In genomic region chr1:76054357-76054756, GRCh38 we compare ENCODE assay signal across 21 cellular contexts. TPM values are rescaled to one million over a fixed set of nuclear protein-coding genes. Genes with fewer than 3 reads are reported as not detected.
DNase-seq lines count a peak whose midpoint lies in the region; ATAC-seq, FAIRE-seq and TF ChIP-seq lines count a peak whose summit lies in the region.
"Had no signal": no experiment of that assay in that cellular context is flagged by ENCODE, and none has a peak within 500 bp of the region (broad histone marks: within the 10 kb centered on the region; RNA-seq: fewer than 3 reads in every experiment).

No MANE protein-coding gene starts in this region.

- ATAC-seq in SK-N-SH treated with all-trans-retinoic acid at 6 μM for 48 hours, result peak; percentile 76
- no peak for ATAC-seq in HG03457 (IDR thresholded peaks at IDR 0.05; ENCODE audit: unreplicated experiment)
- ATAC-seq in right cardiac atrium, result no peak
- no peak for ATAC-seq in pancreas
- ATAC-seq: CD8-positive, alpha-beta T cell had no signal

- H3K27me3 ChIP-seq in H9 (ENCODE audit: insufficient read depth, low read length) (no peaks in the 10 kb centered on the region), right cardiac atrium (ENCODE audit: control insufficient read depth, insufficient read depth) (no peaks in the 10 kb centered on the region), pancreas (no peaks in the 10 kb centered on the region)

- H2BK120ac ChIP-seq in H9 (ENCODE audit: low read depth, low read length, poor library complexity, severe bottlenecking), result no peak overlapping the region

- no peak overlapping the region for H3K14ac ChIP-seq in H9 (ENCODE audit: insufficient read depth, low read length)

- no peaks in the 10 kb centered on the region for H3K23me2 ChIP-seq in H9 (ENCODE audit: insufficient read length, low read depth, low read length, poor library complexity, severe bottlenecking)

- H3T11ph ChIP-seq in H9 (ENCODE audit: low read length), result no peak overlapping the region

- H3K27ac Mint-ChIP-seq in H9, result peak overlapping the region in 2 of 3 experiments; percentile 93 to 97; a peak in 1 of 7 replicates
- H3K27ac Mint-ChIP-seq in mesothelial cell of epicardium, result peak overlapping the region; percentile 82
- H3K27ac Mint-ChIP-seq: CD4-positive, CD25-positive, alpha-beta regulatory T cell; CD8-positive, alpha-beta T cell had no signal

- H3K4me3 Mint-ChIP-seq in H9 (no peak overlapping the region), mesothelial cell of epicardium (no peak overlapping the region)
- H3K4me3 Mint-ChIP-seq: CD4-positive, CD25-positive, alpha-beta regulatory T cell; CD8-positive, alpha-beta T cell had no signal

- H3K27ac ChIP-seq in H9 (ENCODE audit: insufficient read length, low read depth, low read length), result no peak overlapping the region
- no peak overlapping the region for H3K27ac ChIP-seq in right cardiac atrium (ENCODE audit: low read length)
- no peak overlapping the region for H3K27ac ChIP-seq in pancreas
- H3K27ac ChIP-seq: BLaER1, C4-2B had no signal

- H3K56ac ChIP-seq in H9 (ENCODE audit: insufficient read length, low read depth, low read length), result no peak overlapping the region

- no peaks in the 10 kb centered on the region for H4K20me1 ChIP-seq in H9 (ENCODE audit: control insufficient read depth, insufficient read depth, insufficient read length)
- H4K20me1 ChIP-seq: BLaER1 had no signal

- H2BK12ac ChIP-seq in H9 (ENCODE audit: insufficient read length, low read depth, low read length), result no peak overlapping the region

- no peak overlapping the region for H3K4me2 ChIP-seq in H9 (ENCODE audit: insufficient read depth, insufficient read length, low read length)

- no peaks in the 10 kb centered on the region for H3K79me1 ChIP-seq in H9 (ENCODE audit: insufficient read depth, low read depth, low read length, poor library complexity, severe bottlenecking)

- H3K9me3 Mint-ChIP-seq in H9, result no peaks in the 10 kb centered on the region; a peak in 2 of 5 replicates
- H3K9me3 Mint-ChIP-seq in mesothelial cell of epicardium, result peaks cover 7% of the 10 kb centered on the region
- H3K9me3 Mint-ChIP-seq: CD8-positive, alpha-beta T cell had no signal

- H3K4me3 ChIP-seq in right cardiac atrium (ENCODE audit: low read length), result no peak overlapping the region
- no peak overlapping the region for H3K4me3 ChIP-seq in pancreas
- H3K4me3 ChIP-seq: BLaER1 had no signal

- H3K4me1 ChIP-seq in H9 (ENCODE audit: insufficient read depth, low read length) (peaks cover 11% of the 10 kb centered on the region), right cardiac atrium (ENCODE audit: control insufficient read depth, insufficient read depth, low read length) (no peaks in the 10 kb centered on the region), pancreas (no peaks in the 10 kb centered on the region)
- H3K4me1 ChIP-seq: Caco-2 had no signal

- no peak overlapping the region for H2BK15ac ChIP-seq in H9 (ENCODE audit: low read depth, low read length)

- H3K79me2 ChIP-seq in H9 (ENCODE audit: insufficient read depth, low read length), result no peaks in the 10 kb centered on the region

- no peak overlapping the region for H4K8ac ChIP-seq in H9 (replicated peaks; ENCODE audit: insufficient read length, low read depth, low read length)

- H3K9ac ChIP-seq in H9 (ENCODE audit: extremely low read depth, insufficient read length, low read length), result no peak overlapping the region
- H3K9ac ChIP-seq: BLaER1 had no signal

- no CpG with 5 or more reads among the region's 2 CpGs for WGBS in H9 (ENCODE audit: extremely low coverage, insufficient read length, low lambda C conversion rate)
- WGBS in right cardiac atrium, result 71% methylated on average over 2 of the region's 2 CpGs
- 69 to 72% methylated on average over 2 of the region's 2 CpGs for WGBS in pancreas, 2 donors

- no peak overlapping the region for H2AK5ac ChIP-seq in H9 (ENCODE audit: insufficient read length, low read length)

- no peak for FAIRE-seq in pancreas (lab: Jason Lieb, UNC)
- FAIRE-seq: GM12891, GM18507, H54 had no signal

- intact Hi-C loops in right cardiac atrium (cut with DNase I), result no loop called here
- intact Hi-C loops in pancreas (cut with DNase I), result no loop called here

- peaks cover 31 to 50% of the 10 kb centered on the region in 2 experiments for H3K4me1 Mint-ChIP-seq in H9
- peaks cover 48% of the 10 kb centered on the region for H3K4me1 Mint-ChIP-seq in mesothelial cell of epicardium
- H3K4me1 Mint-ChIP-seq: CD4-positive, CD25-positive, alpha-beta regulatory T cell had no signal

- no peak for TF ChIP-seq CTCF in H9 (conservative IDR thresholded peaks at IDR 0.05)
- TF ChIP-seq CTCF in mesothelial cell of epicardium (IDR thresholded peaks at IDR 0.05; ENCODE audit: unreplicated experiment), result no peak
- no peak for TF ChIP-seq CTCF in pancreas (IDR thresholded peaks at IDR 0.05)
- no peak for TF ChIP-seq CTCF in GM10248 (IDR thresholded peaks at IDR 0.05; ENCODE audit: control extremely low read depth, extremely low read depth, low read depth, missing control alignments)

- no peak for DNase-seq in H9
- DNase-seq in mesothelial cell of epicardium (ENCODE audit: low spot score in 2 of 2, unreplicated experiment in 2 of 2), result no peak
- DNase-seq in right cardiac atrium, result no peak
- no peak for DNase-seq in pancreas
- no peak for DNase-seq in GM10248 (ENCODE audit: extremely low spot score)
- DNase-seq: Caco-2; CD4-positive, CD25-positive, alpha-beta regulatory T cell; CD8-positive, alpha-beta T cell; DMS 273 treated with DMSO at 0.1 percent for 48 hours; DMS79; EL; GDM1; GOT3; HCEC 1CT had no signal

- POLR2A ChIA-PET in GM10248 (lab: Yijun Ruan, JAX), result no interaction called here

- H3K36me3 Mint-ChIP-seq in H9 (ENCODE audit: insufficient read depth in 1 of 3, low read depth in 3 of 3) (no peaks in the 10 kb centered on the region; a peak in 1 of 7 replicates), mesothelial cell of epicardium (no peaks in the 10 kb centered on the region)
- H3K36me3 Mint-ChIP-seq: CD4-positive, CD25-positive, alpha-beta regulatory T cell; CD8-positive, alpha-beta T cell had no signal

- H3K23ac ChIP-seq in H9 (ENCODE audit: insufficient read length, low read depth, low read length), result no peak overlapping the region

- no peaks in the 10 kb centered on the region for H3K9me3 ChIP-seq in H9 (ENCODE audit: control insufficient read depth, low read depth, low read length)
- H3K9me3 ChIP-seq in right cardiac atrium (ENCODE audit: control insufficient read depth, low read length), result no peaks in the 10 kb centered on the region
- H3K9me3 ChIP-seq in pancreas, result no peaks in the 10 kb centered on the region
- H3K9me3 ChIP-seq: BLaER1, Caco-2 had no signal

- no peak overlapping the region for H2BK5ac ChIP-seq in H9 (ENCODE audit: insufficient read length, low read length)

- no peaks in the 10 kb centered on the region for H3K36me3 ChIP-seq in pancreas
- H3K36me3 ChIP-seq: BLaER1 had no signal

- CTCF ChIA-PET in GM10248 (lab: Yijun Ruan, JAX), result interaction anchor here (1.0 kb wide), 1 partner anchor 10 kb away, joined by 3 read pairs; no protein-coding TSS in a partner anchor

- no peak overlapping the region for H2BK20ac ChIP-seq in H9 (ENCODE audit: low read depth, low read length, poor library complexity, severe bottlenecking)

- no peak overlapping the region for H3K18ac ChIP-seq in H9 (ENCODE audit: insufficient read length, low read depth, low read length)

- H3K27me3 Mint-ChIP-seq in H9 (ENCODE audit: low read depth) (no peaks in the 10 kb centered on the region), mesothelial cell of epicardium (ENCODE audit: low read depth) (no peaks in the 10 kb centered on the region)
- H3K27me3 Mint-ChIP-seq: CD4-positive, CD25-positive, alpha-beta regulatory T cell had no signal

- no peak overlapping the region for H2AFZ ChIP-seq in H9 (ENCODE audit: low read length)

- no peak overlapping the region for H4K5ac ChIP-seq in H9 (ENCODE audit: insufficient read length, low read depth, low read length)

- no peak overlapping the region for H3K4ac ChIP-seq in H9 (ENCODE audit: low read depth, low read length)

- H4K91ac ChIP-seq in H9 (ENCODE audit: insufficient read length, low read depth, low read length), result no peak overlapping the region

TF ChIP-seq in SK-N-SH treated with all-trans-retinoic acid at 6 μM for 48 hours, 23 proteins besides CTCF, POLR2A, EP300 and RAD21 (continues in another document):
- TF ChIP-seq ISL1 (CRISPR knock-in tag; IDR thresholded peaks at IDR 0.05) (peak; percentile 99), RARB (CRISPR knock-in tag; IDR thresholded peaks at IDR 0.05) (no peak), POU6F1 (CRISPR knock-in tag; IDR thresholded peaks at IDR 0.05; ENCODE audit: borderline replicate concordance, low read depth) (no peak), CREB5 (CRISPR knock-in tag; IDR thresholded peaks at IDR 0.05; ENCODE audit: low read depth) (peak; percentile 71; the same call in 1 of the 2 replicates), ZNF565 (CRISPR knock-in tag; conservative IDR thresholded peaks at IDR 0.05; ENCODE audit: low read depth) (no peak), TOX (CRISPR knock-in tag; IDR thresholded peaks at IDR 0.05; ENCODE audit: borderline replicate concordance) (no peak)

RNA-seq across cellular contexts. Expression of gene ST6GALNAC3, which starts 20.2 kb away (rescaled TPM):
- total RNA-seq in H9 (2021), result 10.7 and 11.2 TPM in 2 replicates
- total RNA-seq in mesothelial cell of epicardium, result 62.3 to 64.8 TPM (median 64.6 TPM) in 3 replicates
- total RNA-seq in right cardiac atrium, result 10 to 100 TPM in 3 of 4 donors, 1 to 10 TPM in 1; 5.1 to 19.9 (median 16.8) TPM
- 2.8 TPM for polyA plus RNA-seq in right cardiac atrium
- total RNA-seq in pancreas, result 1 to 10 TPM in 2 of 6 donors, under 1 TPM in 4; 0.35 to 2.0 (median 0.84) TPM
- polyA plus RNA-seq in pancreas, result under 1 TPM; 0.54 to 0.87 TPM
